ENCODE assay signal across 8 cellular contexts in genomic region chr7:45203947-45204445, GRCh38. TPM values are rescaled to one million over a fixed set of nuclear protein-coding genes. Genes with fewer than 3 reads are reported as not detected.
DNase-seq lines count a peak whose midpoint lies in the region; ATAC-seq, FAIRE-seq and TF ChIP-seq lines count a peak whose summit lies in the region.

No MANE protein-coding gene starts in this region.

- no peaks in the 10 kb centered on the region for H3K36me3 ChIP-seq in bronchial epithelial cell (ENCODE audit: control insufficient read depth, insufficient read depth, low read length)

- no peak overlapping the region for H3K4me3 ChIP-seq in bronchial epithelial cell (ENCODE audit: low read depth, low read length)

- H3K27ac Mint-ChIP-seq in activated naive CD4-positive, alpha-beta T cell treated with anti-CD3 and anti-CD28 coated beads for 36 hours, result peak overlapping the region; percentile 79
- peak overlapping the region; percentile 9 for H3K27ac Mint-ChIP-seq in stimulated activated effector memory CD8-positive, alpha-beta T cell treated with anti-CD3 and anti-CD28 coated beads, Interleukin-12 subunit alpha, Interleukin-12 subunit beta, amount 100 ng/mL, for 72 hours

- intact Hi-C loops in activated naive CD4-positive, alpha-beta T cell treated with anti-CD3 and anti-CD28 coated beads for 36 hours (cut with micrococcal nuclease), result loop anchor here (1.0 to 5.0 kb wide), 2 partner anchors 8 to 587 kb away; no protein-coding TSS in a partner anchor

- TF ChIP-seq CTCF in bronchial epithelial cell (IDR thresholded peaks at IDR 0.05; ENCODE audit: insufficient read depth, low read length, severe bottlenecking), result no peak

- H3K9me3 Mint-ChIP-seq in activated naive CD4-positive, alpha-beta T cell treated with anti-CD3 and anti-CD28 coated beads for 36 hours, result no peaks in the 10 kb centered on the region
- no peaks in the 10 kb centered on the region for H3K9me3 Mint-ChIP-seq in stimulated activated effector memory CD8-positive, alpha-beta T cell treated with anti-CD3 and anti-CD28 coated beads, Interleukin-12 subunit alpha, Interleukin-12 subunit beta, amount 100 ng/mL, for 72 hours

- no peak for FAIRE-seq in bronchial epithelial cell (lab: Jason Lieb, UNC)

- DNase-seq in activated naive CD4-positive, alpha-beta T cell treated with anti-CD3 and anti-CD28 coated beads for 36 hours, result peak; percentile 28
- no peak for DNase-seq in activated naive CD4-positive, alpha-beta T cell treated with anti-CD3 and anti-CD28 coated beads, Interleukin-2, amount 50 U/mL, for 16 hours
- DNase-seq in bronchial epithelial cell (ENCODE audit: low read depth) (peak; percentile 16), kidney tubule cell (ENCODE audit: low spot score) (no peak), T1000 (lab: John Stamatoyannopoulos, UW) (no peak)
- no peak for DNase-seq in stimulated activated effector memory CD8-positive, alpha-beta T cell treated with anti-CD3 and anti-CD28 coated beads, Interleukin-12 subunit alpha, Interleukin-12 subunit beta, amount 100 ng/mL, for 72 hours (ENCODE audit: low spot score in 2 of 2)
- DNase-seq in stimulated activated CD4-positive, alpha-beta T cell treated with anti-CD3 and anti-CD28 coated beads, Interleukin-15, amount 100 ng/mL, for 24 hours, result no peak

- no peaks in the 10 kb centered on the region for H3K36me3 Mint-ChIP-seq in activated naive CD4-positive, alpha-beta T cell treated with anti-CD3 and anti-CD28 coated beads for 36 hours (ENCODE audit: low read depth)
- no peaks in the 10 kb centered on the region for H3K36me3 Mint-ChIP-seq in stimulated activated effector memory CD8-positive, alpha-beta T cell treated with anti-CD3 and anti-CD28 coated beads, Interleukin-12 subunit alpha, Interleukin-12 subunit beta, amount 100 ng/mL, for 72 hours

- H3K27me3 Mint-ChIP-seq in activated naive CD4-positive, alpha-beta T cell treated with anti-CD3 and anti-CD28 coated beads for 36 hours (ENCODE audit: low read depth), result no peaks in the 10 kb centered on the region

- peaks cover 2% of the 10 kb centered on the region for H3K27me3 ChIP-seq in bronchial epithelial cell (ENCODE audit: control insufficient read depth, insufficient read depth, low read length)

- H3K4me1 Mint-ChIP-seq in activated naive CD4-positive, alpha-beta T cell treated with anti-CD3 and anti-CD28 coated beads for 36 hours (ENCODE audit: low read depth), result peaks cover 35% of the 10 kb centered on the region
- peaks cover 35% of the 10 kb centered on the region for H3K4me1 Mint-ChIP-seq in stimulated activated effector memory CD8-positive, alpha-beta T cell treated with anti-CD3 and anti-CD28 coated beads, Interleukin-12 subunit alpha, Interleukin-12 subunit beta, amount 100 ng/mL, for 72 hours

- H3K4me3 Mint-ChIP-seq in activated naive CD4-positive, alpha-beta T cell treated with anti-CD3 and anti-CD28 coated beads for 36 hours, result peak overlapping the region; percentile 10
- H3K4me3 Mint-ChIP-seq in stimulated activated effector memory CD8-positive, alpha-beta T cell treated with anti-CD3 and anti-CD28 coated beads, Interleukin-12 subunit alpha, Interleukin-12 subunit beta, amount 100 ng/mL, for 72 hours, result peak overlapping the region; percentile 4

- CTCF ChIA-PET in activated naive CD4-positive, alpha-beta T cell treated with anti-CD3 and anti-CD28 coated beads for 36 hours (lab: Charles Lee), result interaction anchor here (1.2 kb wide), 1 partner anchor 57 kb away, joined by 5 read pairs; no protein-coding TSS in a partner anchor

- peak; percentile 89 for ATAC-seq in HG03439 (IDR thresholded peaks at IDR 0.05; ENCODE audit: unreplicated experiment)
- peak; percentile 86 for ATAC-seq in stimulated activated effector memory CD8-positive, alpha-beta T cell treated with anti-CD3 and anti-CD28 coated beads, Interleukin-12 subunit alpha, Interleukin-12 subunit beta, amount 100 ng/mL, for 72 hours

RNA-seq across cellular contexts. Expression of gene RAMP3, which starts 46.4 kb away (rescaled TPM):
- not detected for total RNA-seq in activated naive CD4-positive, alpha-beta T cell treated with anti-CD3 and anti-CD28 coated beads for 36 hours
- total RNA-seq in bronchial epithelial cell, result not detected in 2 replicates

Comparison
In these comparisons a context has a peak if more than half of its experiments do, and no peak if none do; other contexts are left out.
1. DNase-seq: peak in activated naive CD4-positive, alpha-beta T cell treated with anti-CD3 and anti-CD28 coated beads for 36 hours (single experiment) and bronchial epithelial cell (single experiment); none in activated naive CD4-positive, alpha-beta T cell treated with anti-CD3 and anti-CD28 coated beads, Interleukin-2, amount 50 U/mL, for 16 hours (single experiment), stimulated activated effector memory CD8-positive, alpha-beta T cell treated with anti-CD3 and anti-CD28 coated beads, Interleukin-12 subunit alpha, Interleukin-12 subunit beta, amount 100 ng/mL, for 72 hours (0 of 2), kidney tubule cell (single experiment), T1000 (single experiment) and stimulated activated CD4-positive, alpha-beta T cell treated with anti-CD3 and anti-CD28 coated beads, Interleukin-15, amount 100 ng/mL, for 24 hours (single experiment).